Comparison of ENCODE assay signal across 1 cellular context in genomic region chr9:5493597-5494511, GRCh38.
TF ChIP-seq lines count a peak whose summit lies in the region.

No MANE protein-coding gene starts in this region.

TF ChIP-seq in HCT116, 20 proteins besides CTCF, POLR2A, EP300 and RAD21 (continued from another document):
- no peak for TF ChIP-seq TCF7L2 (IDR thresholded peaks at IDR 0.05; ENCODE audit: borderline replicate concordance, extremely low read depth, insufficient read depth, insufficient read length)
- no peak for TF ChIP-seq EGR1 (IDR thresholded peaks at IDR 0.05; ENCODE audit: low read depth)
TF ChIP-seq in HCT116: peak in this region for 0.
